20 cellular contexts compared by ENCODE assay signal in genomic region chr3:126293370-126294082, GRCh38.
A peak's percentile ranks its signal among the peaks of the same experiment; 100 is the strongest.
DNase-seq lines count a peak whose midpoint lies in the region; ATAC-seq and TF ChIP-seq lines count a peak whose summit lies in the region.
"Had no signal": no experiment of that assay in that cellular context is flagged by ENCODE, and none has a peak within 500 bp of the region (broad histone marks: within the 10 kb centered on the region; RNA-seq: fewer than 3 reads in every experiment).

No MANE protein-coding gene starts in this region.

- no peaks in the 10 kb centered on the region for H3K27me3 ChIP-seq in tibial artery
- H3K27me3 ChIP-seq: vagina had no signal

- peaks cover 0 to 29% (median 9%) of the 10 kb centered on the region in 4 donors for H3K4me1 ChIP-seq in tibial artery

- intact Hi-C loops in tibial artery (cut with DNase I; ENCODE audit: low total_unique reads), result no loop called here

- DNase-seq in activated effector memory CD4-positive, alpha-beta T cell treated with anti-CD3 and anti-CD28 coated beads, Interleukin-2, amount 50 U/mL, for 16 hours, result peak; percentile 50
- no peak for DNase-seq in activated effector memory CD4-positive, alpha-beta T cell treated with Interleukin-2 at 50 U/mL for 16 hours
- DNase-seq in epithelial cell of esophagus (ENCODE audit: low read depth) (peak; percentile 47), left lobe of liver (ENCODE audit: low spot score) (no peak), tibial artery (peak; percentile 38 to 82), CD1c-positive myeloid dendritic cell (ENCODE audit: extremely low spot score) (no peak)
- no peak for DNase-seq in stimulated activated CD4-positive, alpha-beta T cell treated with anti-CD3 and anti-CD28 coated beads, Interleukin-4, amount 100 ng/mL, for 4 hours
- DNase-seq in stimulated activated naive CD4-positive, alpha-beta T cell treated with Interleukin-2 at 50 U/mL for 16 hours (lab: John Stamatoyannopoulos, UW), result no peak
- DNase-seq: activated CD8-positive, alpha-beta memory T cell treated with anti-CD3 and anti-CD28 coated beads, Interleukin-2, amount 10 ng/mL, durations not matched to agents 7 days and 5 days; activated naive CD4-positive, alpha-beta T cell treated with anti-CD3 and anti-CD28 coated beads, Interleukin-2, amount 10 ng/mL, durations not matched to agents 7 days and 5 days; CD8-positive, alpha-beta memory T cell; effector CD4-positive, alpha-beta T cell; foreskin melanocyte; GDM1; NCI-H1436; NCI-H226; retina; stimulated activated CD4-positive, alpha-beta T cell treated with anti-CD3 and anti-CD28 coated beads, Interleukin-4, amount 100 ng/mL, for 24 hours had no signal

- peak; percentile 64 for ATAC-seq in left lobe of liver
- ATAC-seq: activated CD8-positive, alpha-beta memory T cell treated with anti-CD3 and anti-CD28 coated beads, Interleukin-2, amount 10 ng/mL, durations not matched to agents 7 days and 5 days; stimulated activated memory B cell treated with anti-CD40 and anti-IgM and Interleukin-4, amounts not matched to agents 10 μg/mL and 1 μg/mL and 100 μg/mL, for 72 hours had no signal

- TF ChIP-seq CTCF in epithelial cell of esophagus (IDR thresholded peaks at IDR 0.05; ENCODE audit: insufficient read depth, low read depth, low read length, missing control alignments) (no peak), tibial artery (IDR thresholded peaks at IDR 0.05) (no peak)

- peak overlapping the region; percentile 61 to 64 for H3K27ac ChIP-seq in tibial artery
- H3K27ac ChIP-seq: vagina had no signal

- H3K4me3 ChIP-seq in epithelial cell of esophagus (ENCODE audit: low read length), result no peak overlapping the region
- no peak overlapping the region for H3K4me3 ChIP-seq in tibial artery
- H3K4me3 ChIP-seq: vagina had no signal

- H3K36me3 ChIP-seq in tibial artery, result no peaks in the 10 kb centered on the region
- H3K36me3 ChIP-seq: vagina had no signal

- no peaks in the 10 kb centered on the region for H3K9me3 ChIP-seq in tibial artery
- H3K9me3 ChIP-seq: vagina had no signal

Comparison
In these comparisons a context has a peak if more than half of its experiments do, and no peak if none do; other contexts are left out.
1. DNase-seq: peak in activated effector memory CD4-positive, alpha-beta T cell treated with anti-CD3 and anti-CD28 coated beads, Interleukin-2, amount 50 U/mL, for 16 hours (single experiment), epithelial cell of esophagus (single experiment) and tibial artery (2 of 2); none in activated effector memory CD4-positive, alpha-beta T cell treated with Interleukin-2 at 50 U/mL for 16 hours (single experiment), left lobe of liver (single experiment), stimulated activated CD4-positive, alpha-beta T cell treated with anti-CD3 and anti-CD28 coated beads, Interleukin-4, amount 100 ng/mL, for 4 hours (0 of 2), CD1c-positive myeloid dendritic cell (single experiment) and stimulated activated naive CD4-positive, alpha-beta T cell treated with Interleukin-2 at 50 U/mL for 16 hours (single experiment).